ENCODE assay signal across 32 cellular contexts in the genomic region with DNA sequence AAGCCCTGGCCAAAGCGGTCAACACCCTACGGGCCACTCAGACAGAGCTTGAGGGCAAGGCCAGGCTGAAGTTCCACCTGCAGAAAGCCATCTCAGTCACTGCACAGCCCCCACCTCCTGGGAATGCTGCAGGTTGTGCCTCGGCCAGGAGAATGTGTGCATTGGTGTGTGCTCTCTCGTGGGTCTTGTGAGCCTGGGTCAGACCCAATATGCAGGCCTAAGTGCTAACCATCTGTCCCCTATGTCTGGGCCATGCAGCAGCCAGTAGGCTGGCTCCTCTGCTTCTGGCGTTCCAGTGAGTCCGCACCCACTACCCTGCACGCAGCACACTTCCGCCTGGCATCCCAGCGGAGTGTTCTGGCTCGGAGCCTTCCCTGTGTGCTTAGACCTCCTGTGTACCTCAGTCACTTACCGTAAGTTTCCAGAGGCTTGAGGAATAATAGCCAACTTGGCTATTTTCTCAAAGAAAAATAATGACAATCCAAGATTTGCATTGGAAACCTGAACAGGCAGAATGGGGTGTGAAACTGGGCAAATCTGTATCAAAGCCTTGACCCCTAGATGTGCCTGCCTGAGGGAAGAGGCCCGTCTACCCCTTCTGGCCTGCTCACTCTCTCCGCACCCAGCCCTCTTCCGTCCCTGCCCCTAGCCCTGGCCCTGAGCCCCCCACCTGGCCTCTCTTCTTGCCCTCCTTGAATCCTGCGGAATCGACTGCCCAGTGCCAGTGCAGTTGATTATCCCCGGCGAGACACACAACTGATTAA. TPM values are rescaled to one million over a fixed set of nuclear protein-coding genes. Genes with fewer than 3 reads are reported as not detected.
DNase-seq lines count a peak whose midpoint lies in the region; ATAC-seq, FAIRE-seq and TF ChIP-seq lines count a peak whose summit lies in the region.
"Had no signal": no experiment of that assay in that cellular context is flagged by ENCODE, and none has a peak within 500 bp of the region (broad histone marks: within the 10 kb centered on the region; RNA-seq: fewer than 3 reads in every experiment).

No MANE protein-coding gene starts in this region.

- H3K27ac ChIP-seq in astrocyte (ENCODE audit: low read depth, low read length): no peak overlapping the region
- H3K27ac ChIP-seq in lower lobe of right lung: no peak overlapping the region
- H3K27ac ChIP-seq: BLaER1 treated with 17β-estradiol and CSF1 and Interleukin-3, amounts not matched to agents 10 nM and 100 nM; body of pancreas; HL-60; parathyroid adenoma; PC-9; sigmoid colon; upper lobe of left lung had no signal

- peak overlapping the region; percentile 77 for H3K4me2 ChIP-seq in astrocyte (ENCODE audit: low read length)
- H3K4me2 ChIP-seq: BLaER1 treated with 17β-estradiol and CSF1 and Interleukin-3, amounts not matched to agents 10 nM and 100 nM; PC-9 had no signal

- no peak for FAIRE-seq in astrocyte (lab: Jason Lieb, UNC)
- FAIRE-seq: GM12891 had no signal

- H2AFZ ChIP-seq in astrocyte (ENCODE audit: low read depth, low read length): no peak overlapping the region
- H2AFZ ChIP-seq: PC-9 had no signal

- ATAC-seq in lower lobe of right lung: no peak
- no peak for ATAC-seq in activated T-cell treated with anti-CD3 and anti-CD28 coated beads, Interleukin-2, amount 50 U/mL, for 4 hours
- no peak for ATAC-seq in GM18502 (IDR thresholded peaks at IDR 0.05; ENCODE audit: poor library complexity, unreplicated experiment)
- ATAC-seq: body of pancreas; HCT116; naive thymus-derived CD4-positive, alpha-beta T cell had no signal

- TF ChIP-seq CTCF in astrocyte (IDR thresholded peaks at IDR 0.05; ENCODE audit: insufficient read depth, low read depth, low read length) (no peak), lower lobe of right lung (IDR thresholded peaks at IDR 0.05) (no peak), progenitor cell of endocrine pancreas (IDR thresholded peaks at IDR 0.05; ENCODE audit: unreplicated experiment) (no peak)

- peaks cover 3% of the 10 kb centered on the region for H4K20me1 ChIP-seq in astrocyte (ENCODE audit: insufficient read depth, low read length)

- intact Hi-C loops in lower lobe of right lung (cut with DNase I): no loop called here

- H3K4me1 Mint-ChIP-seq in astrocyte (ENCODE audit: low read depth, unreplicated experiment) (peaks cover 10% of the 10 kb centered on the region), progenitor cell of endocrine pancreas (ENCODE audit: low read depth) (peaks cover 14% of the 10 kb centered on the region)
- peaks cover 30% of the 10 kb centered on the region for H3K4me1 Mint-ChIP-seq in activated T-cell treated with anti-CD3 and anti-CD28 coated beads, Interleukin-2, amount 50 U/mL, for 4 hours (ENCODE audit: low read depth)
- H3K4me1 Mint-ChIP-seq in activated naive CD8-positive, alpha-beta T cell treated with anti-CD3 and anti-CD28 coated beads for 36 hours: peaks cover 29% of the 10 kb centered on the region

- H3K4me3 Mint-ChIP-seq in astrocyte (ENCODE audit: unreplicated experiment): peak overlapping the region; percentile 50
- H3K4me3 Mint-ChIP-seq in progenitor cell of endocrine pancreas (ENCODE audit: low read depth): peak overlapping the region; percentile 35
- H3K4me3 Mint-ChIP-seq in activated T-cell treated with anti-CD3 and anti-CD28 coated beads, Interleukin-2, amount 50 U/mL, for 4 hours: no peak overlapping the region
- no peak overlapping the region for H3K4me3 Mint-ChIP-seq in activated naive CD8-positive, alpha-beta T cell treated with anti-CD3 and anti-CD28 coated beads for 36 hours

- H3K4me1 ChIP-seq in ES-I3 (ENCODE audit: insufficient read depth, low read length) (peaks cover 6% of the 10 kb centered on the region; the same call in 1 of the 2 replicates), astrocyte (ENCODE audit: insufficient read depth, low read length) (peaks cover 19% of the 10 kb centered on the region), lower lobe of right lung (peaks cover 21% of the 10 kb centered on the region)
- H3K4me1 ChIP-seq: Caco-2 had no signal

- peaks cover 7% of the 10 kb centered on the region for H3K79me2 ChIP-seq in astrocyte (ENCODE audit: insufficient read depth, low read length)
- H3K79me2 ChIP-seq: parathyroid adenoma had no signal

- DNase-seq in astrocyte (ENCODE audit: low read depth) (no peak), lower lobe of right lung (peak; percentile 41), progenitor cell of endocrine pancreas (ENCODE audit: low spot score, unreplicated experiment) (no peak), DMS79 treated with DMSO at 0.1 percent for 48 hours (lab: John Stamatoyannopoulos, UW) (no peak)
- DNase-seq in activated T-cell treated with anti-CD3 and anti-CD28 coated beads, Interleukin-2, amount 50 U/mL, for 4 hours: no peak
- DNase-seq in activated naive CD8-positive, alpha-beta T cell treated with anti-CD3 and anti-CD28 coated beads for 36 hours: no peak
- DNase-seq: activated CD4-positive, alpha-beta T cell treated with anti-CD3 and anti-CD28 coated beads, Interleukin-2, amount 50 U/mL, for 48 hours; activated CD4-positive, CD25-positive, alpha-beta regulatory T cell; activated CD8-positive, alpha-beta memory T cell treated with anti-CD3 and anti-CD28 coated beads, Interleukin-2, amount 50 U/mL, for 4 hours; activated gamma-delta T cell; body of pancreas; Caco-2; effector CD4-positive, alpha-beta T cell; naive thymus-derived CD4-positive, alpha-beta T cell; NCI-H1092 treated with DMSO at 0.1 percent for 48 hours; NCI-H2029; NCI-H2227 treated with DMSO at 0.1 percent for 48 hours; PC-9; SHP77; sigmoid colon; stimulated activated CD8-positive, alpha-beta memory T cell treated with anti-CD3 and anti-CD28 coated beads, Interleukin-4, amount 100 ng/mL, for 48 hours; T1000 had no signal

- H3K9me3 ChIP-seq in ES-I3 (ENCODE audit: control insufficient read depth, insufficient read depth, low read length) (no peaks in the 10 kb centered on the region), astrocyte (ENCODE audit: insufficient read depth, low read depth, low read length) (no peaks in the 10 kb centered on the region), lower lobe of right lung (no peaks in the 10 kb centered on the region)
- H3K9me3 ChIP-seq: body of pancreas, Caco-2, sigmoid colon, upper lobe of left lung had no signal

- H3K4me3 ChIP-seq in astrocyte (ENCODE audit: insufficient read depth, low read depth, low read length): no peak overlapping the region
- no peak overlapping the region for H3K4me3 ChIP-seq in lower lobe of right lung
- H3K4me3 ChIP-seq: BLaER1 treated with 17β-estradiol and CSF1 and Interleukin-3, amounts not matched to agents 10 nM and 100 nM; body of pancreas; PC-9; sigmoid colon; upper lobe of left lung had no signal

- H3K27me3 Mint-ChIP-seq in astrocyte (ENCODE audit: low read depth, unreplicated experiment) (peaks cover 84% of the 10 kb centered on the region), progenitor cell of endocrine pancreas (peaks cover 92% of the 10 kb centered on the region)
- peaks cover 79% of the 10 kb centered on the region for H3K27me3 Mint-ChIP-seq in activated T-cell treated with anti-CD3 and anti-CD28 coated beads, Interleukin-2, amount 50 U/mL, for 4 hours (ENCODE audit: low read depth)
- peaks cover 94% of the 10 kb centered on the region for H3K27me3 Mint-ChIP-seq in activated naive CD8-positive, alpha-beta T cell treated with anti-CD3 and anti-CD28 coated beads for 36 hours

- H3K27me3 ChIP-seq in astrocyte (ENCODE audit: insufficient read depth, low read length): peaks cover 91% of the 10 kb centered on the region
- H3K27me3 ChIP-seq in lower lobe of right lung (ENCODE audit: low read depth): peaks cover 93% of the 10 kb centered on the region

- H3K36me3 Mint-ChIP-seq in astrocyte (ENCODE audit: low read depth, unreplicated experiment) (peaks cover 6% of the 10 kb centered on the region), progenitor cell of endocrine pancreas (ENCODE audit: insufficient read depth) (no peaks in the 10 kb centered on the region)
- no peaks in the 10 kb centered on the region for H3K36me3 Mint-ChIP-seq in activated T-cell treated with anti-CD3 and anti-CD28 coated beads, Interleukin-2, amount 50 U/mL, for 4 hours (ENCODE audit: insufficient read depth)
- no peaks in the 10 kb centered on the region for H3K36me3 Mint-ChIP-seq in activated naive CD8-positive, alpha-beta T cell treated with anti-CD3 and anti-CD28 coated beads for 36 hours
- H3K36me3 Mint-ChIP-seq: naive thymus-derived CD4-positive, alpha-beta T cell had no signal

- H3K9ac ChIP-seq in ES-I3 (ENCODE audit: low read depth, low read length): peak overlapping the region; percentile 35; the same call in 1 of the 2 replicates
- no peak overlapping the region for H3K9ac ChIP-seq in astrocyte (ENCODE audit: low read length)
- H3K9ac ChIP-seq: BLaER1 treated with 17β-estradiol and CSF1 and Interleukin-3, amounts not matched to agents 10 nM and 100 nM; parathyroid adenoma had no signal

- H3K9me3 Mint-ChIP-seq in astrocyte (ENCODE audit: unreplicated experiment): peaks cover 16% of the 10 kb centered on the region
- no peaks in the 10 kb centered on the region for H3K9me3 Mint-ChIP-seq in progenitor cell of endocrine pancreas (ENCODE audit: low read depth)
- no peaks in the 10 kb centered on the region for H3K9me3 Mint-ChIP-seq in activated T-cell treated with anti-CD3 and anti-CD28 coated beads, Interleukin-2, amount 50 U/mL, for 4 hours
- H3K9me3 Mint-ChIP-seq in activated naive CD8-positive, alpha-beta T cell treated with anti-CD3 and anti-CD28 coated beads for 36 hours: no peaks in the 10 kb centered on the region

- H3K36me3 ChIP-seq in ES-I3 (ENCODE audit: insufficient read depth, low read length): no peaks in the 10 kb centered on the region
- no peaks in the 10 kb centered on the region for H3K36me3 ChIP-seq in astrocyte (ENCODE audit: insufficient read depth, low read length)
- H3K36me3 ChIP-seq in lower lobe of right lung: no peaks in the 10 kb centered on the region
- H3K36me3 ChIP-seq: BLaER1 treated with 17β-estradiol and CSF1 and Interleukin-3, amounts not matched to agents 10 nM and 100 nM; sigmoid colon; upper lobe of left lung had no signal

- no peak overlapping the region for H3K27ac Mint-ChIP-seq in astrocyte (ENCODE audit: unreplicated experiment)
- H3K27ac Mint-ChIP-seq in progenitor cell of endocrine pancreas: no peak overlapping the region
- H3K27ac Mint-ChIP-seq in activated naive CD8-positive, alpha-beta T cell treated with anti-CD3 and anti-CD28 coated beads for 36 hours: no peak overlapping the region
- H3K27ac Mint-ChIP-seq: naive thymus-derived CD4-positive, alpha-beta T cell had no signal

RNA-seq across cellular contexts. Expression of a gene that starts 7.2 kb away (rescaled TPM):
- 0.48 and 1.7 TPM in 2 replicates for total RNA-seq in astrocyte
- total RNA-seq in lower lobe of right lung: not detected
- total RNA-seq in progenitor cell of endocrine pancreas: not detected in 2 replicates
- total RNA-seq in activated T-cell treated with anti-CD3 and anti-CD28 coated beads, Interleukin-2, amount 50 U/mL, for 4 hours: under 1 TPM in 1 of 3 donors, not detected in 2; 0.11 TPM
- total RNA-seq in activated naive CD8-positive, alpha-beta T cell treated with anti-CD3 and anti-CD28 coated beads for 36 hours: not detected
- total RNA-seq: Caco-2; epithelial cell of proximal tubule; mesenteric fat pad; naive thymus-derived CD4-positive, alpha-beta T cell; sigmoid colon; upper lobe of left lung had no signal

Comparison
In these comparisons a context has a peak if more than half of its experiments do, and no peak if none do; other contexts are left out.
1. H3K4me3 Mint-ChIP-seq: peak in astrocyte (single experiment) and progenitor cell of endocrine pancreas (single experiment); none in activated T-cell treated with anti-CD3 and anti-CD28 coated beads, Interleukin-2, amount 50 U/mL, for 4 hours (single experiment) and activated naive CD8-positive, alpha-beta T cell treated with anti-CD3 and anti-CD28 coated beads for 36 hours (single experiment).